9 cellular contexts compared by ENCODE assay signal in the genomic region with DNA sequence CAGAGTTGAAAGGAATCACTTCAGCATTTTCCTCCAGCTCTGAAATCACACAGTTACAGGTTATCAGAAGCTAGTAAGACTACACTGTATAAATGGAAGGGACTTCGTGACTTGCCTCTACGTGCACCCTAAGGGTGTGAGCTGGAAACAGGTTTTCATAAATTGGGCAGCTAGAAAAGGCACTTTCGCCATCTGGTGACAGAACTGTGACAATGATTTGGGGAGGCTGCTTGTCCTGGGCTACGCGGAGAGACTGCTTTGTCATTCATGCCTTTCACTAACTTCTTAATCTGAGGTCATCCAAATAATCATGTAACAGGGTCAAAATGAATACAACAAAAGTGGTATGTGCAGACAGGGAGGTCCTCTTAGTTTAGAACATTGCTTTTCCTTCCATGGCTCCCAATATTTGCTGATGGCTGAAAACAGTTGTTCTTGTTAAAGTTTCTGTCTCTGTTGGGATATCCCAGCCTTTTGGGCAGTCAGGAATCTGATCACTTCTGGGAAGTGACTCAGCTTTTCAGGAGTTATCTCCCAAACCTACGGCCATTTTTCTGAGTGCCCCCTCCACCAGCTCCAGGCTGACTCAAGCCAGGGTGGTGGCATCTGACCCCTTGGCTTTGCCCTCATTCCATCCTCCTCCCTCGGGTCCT. TPM values are rescaled to one million over a fixed set of nuclear protein-coding genes. Genes with fewer than 3 reads are reported as not detected.
A peak's percentile ranks its signal among the peaks of the same experiment; 100 is the strongest.
DNase-seq lines count a peak whose midpoint lies in the region; ATAC-seq, FAIRE-seq and TF ChIP-seq lines count a peak whose summit lies in the region.
"Had no signal": no experiment of that assay in that cellular context is flagged by ENCODE, and none has a peak within 500 bp of the region (broad histone marks: within the 10 kb centered on the region; RNA-seq: fewer than 3 reads in every experiment).

No MANE protein-coding gene starts in this region.

- peak; percentile 36 for ATAC-seq in stimulated activated naive CD8-positive, alpha-beta T cell treated with anti-CD3 and anti-CD28 coated beads, Interleukin-15, amount 100 ng/mL, for 72 hours
- no peak for ATAC-seq in stimulated activated naive CD8-positive, alpha-beta T cell treated with anti-CD3 and anti-CD28 coated beads, Interleukin-15, Interleukin-2, amounts not matched to agents 100 U/mL and 50 U/mL, for 24 hours
- peak; percentile 88 for ATAC-seq in HG02938 (IDR thresholded peaks at IDR 0.05; ENCODE audit: unreplicated experiment)
- ATAC-seq in right cardiac atrium, result peak; percentile 70 to 80

- no peak overlapping the region for H3K27ac ChIP-seq in right cardiac atrium (ENCODE audit: low read length)

- H3K4me1 Mint-ChIP-seq in stimulated activated naive CD8-positive, alpha-beta T cell treated with anti-CD3 and anti-CD28 coated beads, Interleukin-15, amount 100 ng/mL, for 72 hours, result no peaks in the 10 kb centered on the region
- H3K4me1 Mint-ChIP-seq: activated naive CD4-positive, alpha-beta T cell treated with anti-CD3 and anti-CD28 coated beads, Interleukin-2, amount 50 U/mL, for 24 hours had no signal

- H3K4me1 ChIP-seq in right cardiac atrium (ENCODE audit: control insufficient read depth, insufficient read depth, low read length), result peaks cover 5% of the 10 kb centered on the region

- no peak overlapping the region for H3K4me3 ChIP-seq in right cardiac atrium (ENCODE audit: low read length)

- 14% methylated on average over 7 of the region's 7 CpGs for WGBS in right cardiac atrium

- H3K9me3 Mint-ChIP-seq in stimulated activated naive CD8-positive, alpha-beta T cell treated with anti-CD3 and anti-CD28 coated beads, Interleukin-15, amount 100 ng/mL, for 72 hours, result peaks cover 14% of the 10 kb centered on the region in 2 donors
- H3K9me3 Mint-ChIP-seq: activated naive CD4-positive, alpha-beta T cell treated with anti-CD3 and anti-CD28 coated beads, Interleukin-2, amount 50 U/mL, for 24 hours had no signal

- H3K27me3 ChIP-seq in right cardiac atrium (ENCODE audit: control insufficient read depth, insufficient read depth), result no peaks in the 10 kb centered on the region

- no peak overlapping the region for H3K27ac Mint-ChIP-seq in stimulated activated naive CD8-positive, alpha-beta T cell treated with anti-CD3 and anti-CD28 coated beads, Interleukin-15, amount 100 ng/mL, for 72 hours
- H3K27ac Mint-ChIP-seq: activated naive CD4-positive, alpha-beta T cell treated with anti-CD3 and anti-CD28 coated beads, Interleukin-2, amount 50 U/mL, for 24 hours had no signal

- H3K4me3 Mint-ChIP-seq in stimulated activated naive CD8-positive, alpha-beta T cell treated with anti-CD3 and anti-CD28 coated beads, Interleukin-15, amount 100 ng/mL, for 72 hours, result no peak overlapping the region
- H3K4me3 Mint-ChIP-seq: activated naive CD4-positive, alpha-beta T cell treated with anti-CD3 and anti-CD28 coated beads, Interleukin-2, amount 50 U/mL, for 24 hours had no signal

- no peak for DNase-seq in stimulated activated naive CD8-positive, alpha-beta T cell treated with anti-CD3 and anti-CD28 coated beads, Interleukin-15, amount 100 ng/mL, for 72 hours
- no peak for DNase-seq in stimulated activated naive CD8-positive, alpha-beta T cell treated with anti-CD3 and anti-CD28 coated beads, Interleukin-15, Interleukin-2, amounts not matched to agents 100 U/mL and 50 U/mL, for 24 hours
- DNase-seq in NOMO-1 treated with DMSO at 0.1 percent for 48 hours (lab: John Stamatoyannopoulos, UW; ENCODE audit: unreplicated experiment) (peak; percentile 58), right cardiac atrium (no peak), H54 (ENCODE audit: insufficient read length, low spot score) (no peak), NCI-H226 (no peak)
- no peak for DNase-seq in activated CD4-positive, alpha-beta T cell treated with anti-CD3 and anti-CD28 coated beads for 4 hours

- intact Hi-C loops in right cardiac atrium (cut with DNase I), result loop anchor here in 2 of 4 donors (5.0 to 10.0 kb wide), 2 partner anchors 306 to 309 kb away; no protein-coding TSS in a partner anchor

- peaks cover 6% of the 10 kb centered on the region for H3K27me3 Mint-ChIP-seq in stimulated activated naive CD8-positive, alpha-beta T cell treated with anti-CD3 and anti-CD28 coated beads, Interleukin-15, amount 100 ng/mL, for 72 hours
- H3K27me3 Mint-ChIP-seq: activated naive CD4-positive, alpha-beta T cell treated with anti-CD3 and anti-CD28 coated beads, Interleukin-2, amount 50 U/mL, for 24 hours had no signal

- no peak for FAIRE-seq in H54 (lab: Jason Lieb, UNC)

- TF ChIP-seq POLR2A in H54 (IDR thresholded peaks at IDR 0.05; ENCODE audit: low read depth, low read length), result no peak

- H3K9me3 ChIP-seq in right cardiac atrium (ENCODE audit: control insufficient read depth, low read length), result no peaks in the 10 kb centered on the region

RNA-seq across cellular contexts. Expression of gene VWC2, which starts 17.8 kb away (rescaled TPM):
- 10 to 100 TPM in 2 of 4 donors, 1 to 10 TPM in 2; 3.6 to 11.9 (median 10.4) TPM for total RNA-seq in right cardiac atrium
- polyA plus RNA-seq in right cardiac atrium, result 5.8 TPM
